ENCODE assay signal across 8 cellular contexts in the genomic region with DNA sequence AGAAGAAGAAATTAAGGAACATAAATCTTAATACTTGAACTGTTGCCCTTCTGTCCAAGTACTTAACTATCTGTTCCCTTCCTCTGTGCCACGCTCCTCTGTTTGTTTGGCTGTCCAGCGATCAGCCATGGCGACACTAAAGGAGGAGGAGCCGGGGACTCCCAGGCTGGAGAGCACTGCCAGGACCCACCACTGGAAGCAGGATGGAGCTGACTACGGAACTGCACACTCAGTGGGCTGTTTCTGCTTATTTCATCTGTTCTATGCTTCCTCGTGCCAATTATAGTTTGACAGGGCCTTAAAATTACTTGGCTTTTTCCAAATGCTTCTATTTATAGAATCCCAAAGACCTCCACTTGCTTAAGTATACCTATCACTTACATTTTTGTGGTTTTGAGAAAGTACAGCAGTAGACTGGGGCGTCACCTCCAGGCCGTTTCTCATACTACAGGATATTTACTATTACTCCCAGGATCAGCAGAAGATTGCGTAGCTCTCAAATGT. TPM values are rescaled to one million over a fixed set of nuclear protein-coding genes. Genes with fewer than 3 reads are reported as not detected.
DNase-seq lines count a peak whose midpoint lies in the region; ATAC-seq lines count a peak whose summit lies in the region.

No MANE protein-coding gene starts in this region.

- peak; percentile 66 for ATAC-seq in left colon
- no peak for ATAC-seq in HG03439 (IDR thresholded peaks at IDR 0.05; ENCODE audit: unreplicated experiment)

- intact Hi-C loops in left colon (cut with DNase I, micrococcal nuclease) = no loop called here

- peak; percentile 22 for DNase-seq in NCI-H2107 treated with DMSO at 0.1 percent for 48 hours (lab: John Stamatoyannopoulos, UW; ENCODE audit: unreplicated experiment)
- DNase-seq in NCI-H2107 (lab: John Stamatoyannopoulos, UW) = no peak
- DNase-seq in MV-4-11 (lab: John Stamatoyannopoulos, UW) = peak; percentile 20
- peak; percentile 35 for DNase-seq in amniotic epithelial cell (ENCODE audit: low read depth)
- peak in 1 of 2 donors; percentile 52 for DNase-seq in left colon
- no peak for DNase-seq in mucosa of gallbladder (ENCODE audit: low spot score)
- DNase-seq in stimulated activated CD4-positive, alpha-beta T cell treated with anti-CD3 and anti-CD28 coated beads, Interleukin-1b, Interleukin-23, amount 100 ng/mL, for 48 hours = no peak

RNA-seq across cellular contexts. Expression of a gene that starts 17.1 kb away (rescaled TPM):
- total RNA-seq in left colon (10 to 100 TPM in 1 of 2 donors, 1 to 10 TPM in 1; 5.0 to 11.0 TPM), mucosa of gallbladder (2.9 TPM)

Comparison
In these comparisons a context has a peak if more than half of its experiments do, and no peak if none do; other contexts are left out.
1. DNase-seq: peak in NCI-H2107 treated with DMSO at 0.1 percent for 48 hours (single experiment), MV-4-11 (single experiment) and amniotic epithelial cell (single experiment); none in NCI-H2107 (single experiment), mucosa of gallbladder (single experiment) and stimulated activated CD4-positive, alpha-beta T cell treated with anti-CD3 and anti-CD28 coated beads, Interleukin-1b, Interleukin-23, amount 100 ng/mL, for 48 hours (single experiment).